25 cellular contexts compared by ENCODE assay signal in the genomic region with DNA sequence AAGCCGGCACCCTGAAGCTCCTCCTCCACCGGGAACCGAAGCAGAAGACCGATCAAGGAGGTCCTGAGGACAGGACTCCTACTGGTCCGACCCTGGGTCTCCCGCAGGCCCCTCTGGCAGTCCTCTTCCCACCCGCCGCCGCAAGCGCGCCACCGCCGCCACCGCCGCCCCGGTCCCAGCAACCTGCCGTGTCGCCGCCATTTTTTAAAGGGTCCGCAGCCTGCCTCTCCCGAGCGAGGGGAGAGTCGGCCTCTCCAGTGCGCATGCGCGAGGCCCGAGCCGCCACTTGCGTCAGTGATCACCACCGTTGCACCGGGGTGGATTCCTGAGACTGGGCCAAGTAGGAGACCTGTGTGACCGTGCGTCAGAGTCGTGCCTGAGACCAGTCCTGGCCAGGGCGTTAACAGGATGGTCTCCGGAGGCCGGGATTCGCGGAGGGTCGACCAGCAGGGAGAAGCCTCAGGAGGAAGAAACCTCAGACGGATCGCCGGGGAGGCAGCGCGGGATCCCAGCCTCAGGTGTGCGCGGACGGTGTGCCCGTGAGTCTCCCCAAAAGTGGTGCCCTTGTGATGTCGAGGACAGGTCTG. TPM values are rescaled to one million over a fixed set of nuclear protein-coding genes. Genes with fewer than 3 reads are reported as not detected.
DNase-seq lines count a peak whose midpoint lies in the region; ATAC-seq, FAIRE-seq and TF ChIP-seq lines count a peak whose summit lies in the region.
"Had no signal": no experiment of that assay in that cellular context is flagged by ENCODE, and none has a peak within 500 bp of the region (broad histone marks: within the 10 kb centered on the region; RNA-seq: fewer than 3 reads in every experiment).

No MANE protein-coding gene starts in this region.

- H3K36me3 ChIP-seq in breast epithelium: no peaks in the 10 kb centered on the region
- no peaks in the 10 kb centered on the region for H3K36me3 ChIP-seq in bronchial epithelial cell (ENCODE audit: control insufficient read depth, insufficient read depth, low read length)
- no peaks in the 10 kb centered on the region for H3K36me3 ChIP-seq in suprapubic skin
- H3K36me3 ChIP-seq: pancreas, right lobe of liver, SJCRH30 had no signal

- H3K27me3 ChIP-seq in breast epithelium (no peaks in the 10 kb centered on the region), bronchial epithelial cell (ENCODE audit: control insufficient read depth, insufficient read depth, low read length) (no peaks in the 10 kb centered on the region), suprapubic skin (no peaks in the 10 kb centered on the region)
- H3K27me3 ChIP-seq: pancreas, right lobe of liver, SJCRH30 had no signal

- peaks cover 5 to 30% of the 10 kb centered on the region in 2 donors for H3K9me3 ChIP-seq in breast epithelium
- H3K9me3 ChIP-seq in suprapubic skin: no peaks in the 10 kb centered on the region
- H3K9me3 ChIP-seq: pancreas, right lobe of liver, SJCRH30 had no signal

- peak; percentile 52 for FAIRE-seq in bronchial epithelial cell (lab: Jason Lieb, UNC)
- FAIRE-seq: frontal cortex, GM18507, pancreas had no signal

- POLR2A ChIA-PET in MCF 10A (lab: Yijun Ruan, JAX): no interaction called here

- H3K4me3 ChIP-seq in breast epithelium: peak overlapping the region in 2 of 3 donors; percentile 18
- no peak overlapping the region for H3K4me3 ChIP-seq in bronchial epithelial cell (ENCODE audit: low read depth, low read length)
- peak overlapping the region; percentile 7 for H3K4me3 ChIP-seq in suprapubic skin
- H3K4me3 ChIP-seq: right lobe of liver, SJCRH30 had no signal

- no peak overlapping the region for H3K27ac Mint-ChIP-seq in MCF 10A (ENCODE audit: low read depth, unreplicated experiment)
- H3K27ac Mint-ChIP-seq: activated naive CD4-positive, alpha-beta T cell treated with anti-CD3 and anti-CD28 coated beads, Interleukin-2, amount 50 U/mL, for 72 hours; activated T-cell treated with anti-CD3 and anti-CD28 coated beads, Interleukin-2, amount 50 U/mL, for 72 hours; T-cell had no signal

- intact Hi-C loops in breast epithelium (cut with DNase I; ENCODE audit: low total_unique reads): no loop called here
- intact Hi-C loops in MCF 10A (cut with micrococcal nuclease): no loop called here

- no peak for TF ChIP-seq EP300 in suprapubic skin (IDR thresholded peaks at IDR 0.05)

- 96% methylated on average over 37 of the region's 50 CpGs for WGBS in suprapubic skin

- TF ChIP-seq CTCF in breast epithelium (IDR thresholded peaks at IDR 0.05) (no peak), MCF 10A (IDR thresholded peaks at IDR 0.05; ENCODE audit: unreplicated experiment) (no peak), bronchial epithelial cell (IDR thresholded peaks at IDR 0.05; ENCODE audit: insufficient read depth, low read length, severe bottlenecking) (no peak), suprapubic skin (IDR thresholded peaks at IDR 0.05) (no peak)

- DNase-seq in breast epithelium (ENCODE audit: low spot score in 2 of 2): no peak
- no peak for DNase-seq in MCF 10A (ENCODE audit: unreplicated experiment)
- DNase-seq in NCI-H1930 (lab: John Stamatoyannopoulos, UW): peak; percentile 37 to 67
- no peak for DNase-seq in bronchial epithelial cell (ENCODE audit: low read depth)
- peak in 1 of 2 donors; percentile 74 for DNase-seq in suprapubic skin (ENCODE audit: low spot score in 2 of 2)
- no peak for DNase-seq in stimulated activated CD4-positive, alpha-beta T cell treated with anti-CD3 and anti-CD28 coated beads, Interleukin-12 subunit alpha, Interleukin-12 subunit beta, amount 100 ng/mL, for 4 hours
- DNase-seq: activated CD4-positive, alpha-beta T cell treated with anti-CD3 and anti-CD28 coated beads for 4 hours; activated T-cell treated with anti-CD3 and anti-CD28 coated beads, Interleukin-2, amount 50 U/mL, for 72 hours; Calu3; effector CD8-positive, alpha-beta T cell; GOT3; mesendoderm; naive B cell; NCI-H1092 treated with DMSO at 0.1 percent for 48 hours; NCI-H524 treated with DMSO at 0.1 percent for 48 hours; right lobe of liver; SJCRH30; T-cell had no signal

- peaks cover 29% of the 10 kb centered on the region for H3K9me3 Mint-ChIP-seq in MCF 10A (ENCODE audit: unreplicated experiment)

- H3K4me1 ChIP-seq in breast epithelium (no peaks in the 10 kb centered on the region), suprapubic skin (no peaks in the 10 kb centered on the region)
- H3K4me1 ChIP-seq: pancreas, right lobe of liver, SJCRH30 had no signal

- TF ChIP-seq POLR2A in breast epithelium (IDR thresholded peaks at IDR 0.05): no peak
- no peak for TF ChIP-seq POLR2A in suprapubic skin (IDR thresholded peaks at IDR 0.05)

- no peak overlapping the region for H3K27ac ChIP-seq in breast epithelium
- no peak overlapping the region for H3K27ac ChIP-seq in suprapubic skin
- H3K27ac ChIP-seq: C4-2B, pancreas, right lobe of liver, SJCRH30 had no signal

- H3K4me1 Mint-ChIP-seq in MCF 10A (ENCODE audit: insufficient read depth, unreplicated experiment): no peaks in the 10 kb centered on the region
- H3K4me1 Mint-ChIP-seq: naive B cell, T-cell had no signal

- H3K27me3 Mint-ChIP-seq in MCF 10A (ENCODE audit: insufficient read depth, unreplicated experiment): no peaks in the 10 kb centered on the region
- H3K27me3 Mint-ChIP-seq: naive B cell, T-cell had no signal

- CTCF ChIA-PET in MCF 10A (lab: Yijun Ruan, JAX): no interaction called here

- no peak overlapping the region for H3K4me3 Mint-ChIP-seq in MCF 10A (ENCODE audit: unreplicated experiment)
- H3K4me3 Mint-ChIP-seq: activated T-cell treated with anti-CD3 and anti-CD28 coated beads, Interleukin-2, amount 50 U/mL, for 72 hours; T-cell had no signal

- no peaks in the 10 kb centered on the region for H3K36me3 Mint-ChIP-seq in MCF 10A (ENCODE audit: insufficient read depth, unreplicated experiment)

- BruUV-seq in MCF 10A (replicated peaks; lab: Mats Ljungman, UMichigan): no TSS peak

- no peak for ATAC-seq in HG02623 (IDR thresholded peaks at IDR 0.05; ENCODE audit: unreplicated experiment)
- ATAC-seq in HG03095 (IDR thresholded peaks at IDR 0.05; ENCODE audit: unreplicated experiment): no peak
- ATAC-seq: activated naive CD4-positive, alpha-beta T cell treated with anti-CD3 and anti-CD28 coated beads, Interleukin-2, amount 50 U/mL, for 72 hours; activated T-cell treated with anti-CD3 and anti-CD28 coated beads, Interleukin-2, amount 50 U/mL, for 72 hours; T-cell had no signal

RNA-seq across cellular contexts. Expression of gene ZNF146, which starts 51.6 kb away (rescaled TPM):
- 100 to 1,000 TPM in 1 of 3 donors, 10 to 100 TPM in 2; 55.5 to 109 (median 78.7) TPM for total RNA-seq in breast epithelium
- 102 and 132 TPM in 2 replicates for total RNA-seq in MCF 10A (2022)
- 139 and 161 TPM in 2 replicates for total RNA-seq in bronchial epithelial cell
- 10 to 100 TPM; 60.2 to 70.4 (median 64.3) TPM for total RNA-seq in suprapubic skin

RNA-seq across cellular contexts. Expression of gene ZNF565, which starts 52.0 kb away (rescaled TPM):
- total RNA-seq in breast epithelium: 1 to 10 TPM; 4.3 to 7.8 (median 7.2) TPM
- total RNA-seq in MCF 10A (2022): 2.9 and 3.6 TPM in 2 replicates
- total RNA-seq in bronchial epithelial cell: 6.1 and 8.2 TPM in 2 replicates
- total RNA-seq in suprapubic skin: 1 to 10 TPM; 3.6 to 9.8 (median 6.2) TPM

Comparison
In these comparisons a context has a peak if more than half of its experiments do, and no peak if none do; other contexts are left out.
1. DNase-seq: peak in NCI-H1930 (2 of 2); none in breast epithelium (0 of 2), MCF 10A (single experiment), bronchial epithelial cell (single experiment) and stimulated activated CD4-positive, alpha-beta T cell treated with anti-CD3 and anti-CD28 coated beads, Interleukin-12 subunit alpha, Interleukin-12 subunit beta, amount 100 ng/mL, for 4 hours (single experiment).